In genomic region chr14:39432179-39432618, GRCh38 we compare ENCODE assay signal across 7 cellular contexts.
DNase-seq lines count a peak whose midpoint lies in the region; ATAC-seq lines count a peak whose summit lies in the region.

Gene FBXO33 (minus strand): TSS chr14:39432433. CDS start chr14:39432162, 271 bp downstream.

- peak; percentile 57 for ATAC-seq in GM18508 (IDR thresholded peaks at IDR 0.05; ENCODE audit: insufficient read depth, unreplicated experiment)
- ATAC-seq in HG03039 (IDR thresholded peaks at IDR 0.05; ENCODE audit: unreplicated experiment) = peak; percentile 82

- peak; percentile 92 to 93 for DNase-seq in NCI-H2081 (lab: John Stamatoyannopoulos, UW)
- peak; percentile 91 for DNase-seq in T1000 (lab: John Stamatoyannopoulos, UW)
- DNase-seq in astrocyte of the hippocampus (ENCODE audit: low read depth, low spot score) = peak; percentile 99
- peak; percentile 95 to 96 for DNase-seq in hippocampal formation (lab: John Stamatoyannopoulos, UW)
- peak; percentile 100 for DNase-seq in retina

Comparison
In these comparisons a context has a peak if more than half of its experiments do, and no peak if none do; other contexts are left out.
1. Peak in every context shown above with its lines: DNase-seq and ATAC-seq.